ENCODE assay signal across 1 cellular context in the genomic region with DNA sequence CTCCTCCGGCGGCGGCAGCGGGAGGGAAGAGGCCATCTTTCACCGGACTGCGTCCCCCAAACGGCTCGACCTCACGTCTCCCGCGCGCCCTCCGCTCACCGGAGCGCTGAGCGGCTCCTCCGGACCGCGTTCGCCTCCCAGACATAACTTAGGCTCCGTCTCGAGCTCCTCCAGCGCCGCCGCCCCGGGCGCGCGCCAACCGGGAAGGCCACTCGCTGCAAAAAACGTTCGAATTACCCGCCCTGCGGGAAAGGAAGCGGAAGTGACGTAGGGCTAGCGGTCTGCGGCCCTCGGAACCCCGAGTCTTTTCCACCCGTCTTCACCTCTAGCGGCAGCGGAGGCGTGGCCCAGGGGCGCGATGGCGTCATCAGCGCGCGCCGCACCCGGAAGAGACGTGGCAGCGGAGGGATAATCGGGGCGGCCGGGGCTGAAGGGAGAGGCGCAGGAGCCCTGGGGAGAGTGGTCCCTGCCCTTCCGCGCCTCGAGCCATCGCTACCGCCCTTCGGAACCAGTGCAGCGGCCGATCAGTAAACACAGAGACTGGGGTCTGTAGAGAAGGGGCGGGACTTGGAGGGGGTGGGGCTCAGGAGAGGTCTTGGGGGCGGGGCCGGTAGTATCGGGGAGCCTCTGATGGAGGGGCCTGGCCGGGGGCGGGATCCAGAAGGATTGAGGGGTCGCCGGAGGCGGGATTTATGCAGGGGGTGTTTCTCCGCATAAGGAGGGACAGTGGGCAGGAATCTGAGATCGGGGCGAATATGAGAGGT.
TF ChIP-seq lines count a peak whose summit lies in the region.

A gene with protein sequence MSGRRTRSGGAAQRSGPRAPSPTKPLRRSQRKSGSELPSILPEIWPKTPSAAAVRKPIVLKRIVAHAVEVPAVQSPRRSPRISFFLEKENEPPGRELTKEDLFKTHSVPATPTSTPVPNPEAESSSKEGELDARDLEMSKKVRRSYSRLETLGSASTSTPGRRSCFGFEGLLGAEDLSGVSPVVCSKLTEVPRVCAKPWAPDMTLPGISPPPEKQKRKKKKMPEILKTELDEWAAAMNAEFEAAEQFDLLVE (minus strand): TSS at position 207 of the 764 bp plus-strand sequence. CDS start 62 bp downstream, at position 145.
A gene (plus strand): TSS at position 389 of the 764 bp plus-strand sequence. CDS start 477 bp downstream, outside the sequence.

TF ChIP-seq in K562, 482 proteins besides CTCF, POLR2A, EP300 and RAD21 (continued from another document and continues in another):
- TF ChIP-seq, protein P1, sequence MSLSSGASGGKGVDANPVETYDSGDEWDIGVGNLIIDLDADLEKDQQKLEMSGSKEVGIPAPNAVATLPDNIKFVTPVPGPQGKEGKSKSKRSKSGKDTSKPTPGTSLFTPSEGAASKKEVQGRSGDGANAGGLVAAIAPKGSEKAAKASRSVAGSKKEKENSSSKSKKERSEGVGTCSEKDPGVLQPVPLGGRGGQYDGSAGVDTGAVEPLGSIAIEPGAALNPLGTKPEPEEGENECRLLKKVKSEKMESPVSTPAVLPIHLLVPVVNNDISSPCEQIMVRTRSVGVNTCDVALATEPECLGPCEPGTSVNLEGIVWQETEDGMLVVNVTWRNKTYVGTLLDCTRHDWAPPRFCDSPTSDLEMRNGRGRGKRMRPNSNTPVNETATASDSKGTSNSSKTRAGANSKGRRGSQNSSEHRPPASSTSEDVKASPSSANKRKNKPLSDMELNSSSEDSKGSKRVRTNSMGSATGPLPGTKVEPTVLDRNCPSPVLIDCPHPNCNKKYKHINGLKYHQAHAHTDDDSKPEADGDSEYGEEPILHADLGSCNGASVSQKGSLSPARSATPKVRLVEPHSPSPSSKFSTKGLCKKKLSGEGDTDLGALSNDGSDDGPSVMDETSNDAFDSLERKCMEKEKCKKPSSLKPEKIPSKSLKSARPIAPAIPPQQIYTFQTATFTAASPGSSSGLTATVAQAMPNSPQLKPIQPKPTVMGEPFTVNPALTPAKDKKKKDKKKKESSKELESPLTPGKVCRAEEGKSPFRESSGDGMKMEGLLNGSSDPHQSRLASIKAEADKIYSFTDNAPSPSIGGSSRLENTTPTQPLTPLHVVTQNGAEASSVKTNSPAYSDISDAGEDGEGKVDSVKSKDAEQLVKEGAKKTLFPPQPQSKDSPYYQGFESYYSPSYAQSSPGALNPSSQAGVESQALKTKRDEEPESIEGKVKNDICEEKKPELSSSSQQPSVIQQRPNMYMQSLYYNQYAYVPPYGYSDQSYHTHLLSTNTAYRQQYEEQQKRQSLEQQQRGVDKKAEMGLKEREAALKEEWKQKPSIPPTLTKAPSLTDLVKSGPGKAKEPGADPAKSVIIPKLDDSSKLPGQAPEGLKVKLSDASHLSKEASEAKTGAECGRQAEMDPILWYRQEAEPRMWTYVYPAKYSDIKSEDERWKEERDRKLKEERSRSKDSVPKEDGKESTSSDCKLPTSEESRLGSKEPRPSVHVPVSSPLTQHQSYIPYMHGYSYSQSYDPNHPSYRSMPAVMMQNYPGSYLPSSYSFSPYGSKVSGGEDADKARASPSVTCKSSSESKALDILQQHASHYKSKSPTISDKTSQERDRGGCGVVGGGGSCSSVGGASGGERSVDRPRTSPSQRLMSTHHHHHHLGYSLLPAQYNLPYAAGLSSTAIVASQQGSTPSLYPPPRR (CRISPR knock-in tag; IDR thresholded peaks at IDR 0.05; ENCODE audit: borderline replicate concordance): peak; percentile 79; the same call in 1 of the 2 replicates
- TF ChIP-seq KDM4B (IDR thresholded peaks at IDR 0.05; ENCODE audit: borderline replicate concordance in 2 of 2, low read depth in 1 of 2) (peak in 1 of 2 experiments; percentile 81; a peak in 1 of 4 replicates), TAF1 (IDR thresholded peaks at IDR 0.05; ENCODE audit: control insufficient read depth, extremely low read depth, insufficient read depth, low read length, severe bottlenecking) (peak; percentile 80), PURB (CRISPR knock-in tag; IDR thresholded peaks at IDR 0.05; ENCODE audit: low read depth) (no peak), ARID1B (IDR thresholded peaks at IDR 0.05) (0 out of 2 replicates have a peak, but pooled peaks have one; percentile 13), IRF2 (CRISPR knock-in tag; IDR thresholded peaks at IDR 0.05) (no peak), SREBF2 (CRISPR knock-in tag; IDR thresholded peaks at IDR 0.05) (peak; percentile 66; the same call in 1 of the 2 replicates), ZNF165 (CRISPR knock-in tag; IDR thresholded peaks at IDR 0.05; ENCODE audit: borderline replicate concordance) (no peak), ETS2 (tag; IDR thresholded peaks at IDR 0.05; ENCODE audit: borderline replicate concordance, poor library complexity, severe bottlenecking) (no peak), CBFA2T3 (IDR thresholded peaks at IDR 0.05) (no peak), MAFF (IDR thresholded peaks at IDR 0.05; ENCODE audit: low read length) (no peak), NEUROD1 (IDR thresholded peaks at IDR 0.05; ENCODE audit: borderline replicate concordance, low read depth, low read length, partially characterized antibody) (peak; percentile 52), EZH2 (IDR thresholded peaks at IDR 0.05; ENCODE audit: borderline replicate concordance, low read depth, low read length) (no peak), TEAD2 (tag; IDR thresholded peaks at IDR 0.05) (no peak), PCBP2 (IDR thresholded peaks at IDR 0.05; ENCODE audit: low read depth, low read length, poor library complexity, severe bottlenecking) (no peak), PTRF (tag; IDR thresholded peaks at IDR 0.05) (no peak), ZNF668 (CRISPR knock-in tag; IDR thresholded peaks at IDR 0.05) (no peak), SRF (CRISPR knock-in tag; IDR thresholded peaks at IDR 0.05) (peak in 1 of 2 experiments; percentile 54; a peak in 1 of 4 replicates), FOXK2 (conservative IDR thresholded peaks at IDR 0.05 in 1 of 2, IDR thresholded peaks at IDR 0.05 in 1 of 2; ENCODE audit: low read depth in 2 of 2) (peak; percentile 87 to 88)
- TF ChIP-seq, protein P2, sequence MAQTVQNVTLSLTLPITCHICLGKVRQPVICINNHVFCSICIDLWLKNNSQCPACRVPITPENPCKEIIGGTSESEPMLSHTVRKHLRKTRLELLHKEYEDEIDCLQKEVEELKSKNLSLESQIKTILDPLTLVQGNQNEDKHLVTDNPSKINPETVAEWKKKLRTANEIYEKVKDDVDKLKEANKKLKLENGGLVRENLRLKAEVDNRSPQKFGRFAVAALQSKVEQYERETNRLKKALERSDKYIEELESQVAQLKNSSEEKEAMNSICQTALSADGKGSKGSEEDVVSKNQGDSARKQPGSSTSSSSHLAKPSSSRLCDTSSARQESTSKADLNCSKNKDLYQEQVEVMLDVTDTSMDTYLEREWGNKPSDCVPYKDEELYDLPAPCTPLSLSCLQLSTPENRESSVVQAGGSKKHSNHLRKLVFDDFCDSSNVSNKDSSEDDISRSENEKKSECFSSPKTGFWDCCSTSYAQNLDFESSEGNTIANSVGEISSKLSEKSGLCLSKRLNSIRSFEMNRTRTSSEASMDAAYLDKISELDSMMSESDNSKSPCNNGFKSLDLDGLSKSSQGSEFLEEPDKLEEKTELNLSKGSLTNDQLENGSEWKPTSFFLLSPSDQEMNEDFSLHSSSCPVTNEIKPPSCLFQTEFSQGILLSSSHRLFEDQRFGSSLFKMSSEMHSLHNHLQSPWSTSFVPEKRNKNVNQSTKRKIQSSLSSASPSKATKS (CRISPR knock-in tag; IDR thresholded peaks at IDR 0.05): no peak
- TF ChIP-seq, protein P3, sequence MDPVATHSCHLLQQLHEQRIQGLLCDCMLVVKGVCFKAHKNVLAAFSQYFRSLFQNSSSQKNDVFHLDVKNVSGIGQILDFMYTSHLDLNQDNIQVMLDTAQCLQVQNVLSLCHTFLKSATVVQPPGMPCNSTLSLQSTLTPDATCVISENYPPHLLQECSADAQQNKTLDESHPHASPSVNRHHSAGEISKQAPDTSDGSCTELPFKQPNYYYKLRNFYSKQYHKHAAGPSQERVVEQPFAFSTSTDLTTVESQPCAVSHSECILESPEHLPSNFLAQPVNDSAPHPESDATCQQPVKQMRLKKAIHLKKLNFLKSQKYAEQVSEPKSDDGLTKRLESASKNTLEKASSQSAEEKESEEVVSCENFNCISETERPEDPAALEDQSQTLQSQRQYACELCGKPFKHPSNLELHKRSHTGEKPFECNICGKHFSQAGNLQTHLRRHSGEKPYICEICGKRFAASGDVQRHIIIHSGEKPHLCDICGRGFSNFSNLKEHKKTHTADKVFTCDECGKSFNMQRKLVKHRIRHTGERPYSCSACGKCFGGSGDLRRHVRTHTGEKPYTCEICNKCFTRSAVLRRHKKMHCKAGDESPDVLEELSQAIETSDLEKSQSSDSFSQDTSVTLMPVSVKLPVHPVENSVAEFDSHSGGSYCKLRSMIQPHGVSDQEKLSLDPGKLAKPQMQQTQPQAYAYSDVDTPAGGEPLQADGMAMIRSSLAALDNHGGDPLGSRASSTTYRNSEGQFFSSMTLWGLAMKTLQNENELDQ (CRISPR knock-in tag; IDR thresholded peaks at IDR 0.05; ENCODE audit: borderline replicate concordance): no peak
- TF ChIP-seq, protein P4, sequence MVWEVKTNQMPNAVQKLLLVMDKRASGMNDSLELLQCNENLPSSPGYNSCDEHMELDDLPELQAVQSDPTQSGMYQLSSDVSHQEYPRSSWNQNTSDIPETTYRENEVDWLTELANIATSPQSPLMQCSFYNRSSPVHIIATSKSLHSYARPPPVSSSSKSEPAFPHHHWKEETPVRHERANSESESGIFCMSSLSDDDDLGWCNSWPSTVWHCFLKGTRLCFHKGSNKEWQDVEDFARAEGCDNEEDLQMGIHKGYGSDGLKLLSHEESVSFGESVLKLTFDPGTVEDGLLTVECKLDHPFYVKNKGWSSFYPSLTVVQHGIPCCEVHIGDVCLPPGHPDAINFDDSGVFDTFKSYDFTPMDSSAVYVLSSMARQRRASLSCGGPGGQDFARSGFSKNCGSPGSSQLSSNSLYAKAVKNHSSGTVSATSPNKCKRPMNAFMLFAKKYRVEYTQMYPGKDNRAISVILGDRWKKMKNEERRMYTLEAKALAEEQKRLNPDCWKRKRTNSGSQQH (CRISPR knock-in tag; IDR thresholded peaks at IDR 0.05): 0 out of 2 replicates have a peak, but pooled peaks have one; percentile 19
- TF ChIP-seq, protein P5, sequence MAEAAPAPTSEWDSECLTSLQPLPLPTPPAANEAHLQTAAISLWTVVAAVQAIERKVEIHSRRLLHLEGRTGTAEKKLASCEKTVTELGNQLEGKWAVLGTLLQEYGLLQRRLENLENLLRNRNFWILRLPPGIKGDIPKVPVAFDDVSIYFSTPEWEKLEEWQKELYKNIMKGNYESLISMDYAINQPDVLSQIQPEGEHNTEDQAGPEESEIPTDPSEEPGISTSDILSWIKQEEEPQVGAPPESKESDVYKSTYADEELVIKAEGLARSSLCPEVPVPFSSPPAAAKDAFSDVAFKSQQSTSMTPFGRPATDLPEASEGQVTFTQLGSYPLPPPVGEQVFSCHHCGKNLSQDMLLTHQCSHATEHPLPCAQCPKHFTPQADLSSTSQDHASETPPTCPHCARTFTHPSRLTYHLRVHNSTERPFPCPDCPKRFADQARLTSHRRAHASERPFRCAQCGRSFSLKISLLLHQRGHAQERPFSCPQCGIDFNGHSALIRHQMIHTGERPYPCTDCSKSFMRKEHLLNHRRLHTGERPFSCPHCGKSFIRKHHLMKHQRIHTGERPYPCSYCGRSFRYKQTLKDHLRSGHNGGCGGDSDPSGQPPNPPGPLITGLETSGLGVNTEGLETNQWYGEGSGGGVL (CRISPR knock-in tag; IDR thresholded peaks at IDR 0.05): no peak
- TF ChIP-seq, protein P6, sequence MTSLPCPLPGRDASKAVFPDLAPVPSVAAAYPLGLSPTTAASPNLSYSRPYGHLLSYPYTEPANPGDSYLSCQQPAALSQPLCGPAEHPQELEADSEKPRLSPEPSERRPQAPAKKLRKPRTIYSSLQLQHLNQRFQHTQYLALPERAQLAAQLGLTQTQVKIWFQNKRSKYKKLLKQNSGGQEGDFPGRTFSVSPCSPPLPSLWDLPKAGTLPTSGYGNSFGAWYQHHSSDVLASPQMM (CRISPR knock-in tag; IDR thresholded peaks at IDR 0.05): no peak
- TF ChIP-seq, protein P7, sequence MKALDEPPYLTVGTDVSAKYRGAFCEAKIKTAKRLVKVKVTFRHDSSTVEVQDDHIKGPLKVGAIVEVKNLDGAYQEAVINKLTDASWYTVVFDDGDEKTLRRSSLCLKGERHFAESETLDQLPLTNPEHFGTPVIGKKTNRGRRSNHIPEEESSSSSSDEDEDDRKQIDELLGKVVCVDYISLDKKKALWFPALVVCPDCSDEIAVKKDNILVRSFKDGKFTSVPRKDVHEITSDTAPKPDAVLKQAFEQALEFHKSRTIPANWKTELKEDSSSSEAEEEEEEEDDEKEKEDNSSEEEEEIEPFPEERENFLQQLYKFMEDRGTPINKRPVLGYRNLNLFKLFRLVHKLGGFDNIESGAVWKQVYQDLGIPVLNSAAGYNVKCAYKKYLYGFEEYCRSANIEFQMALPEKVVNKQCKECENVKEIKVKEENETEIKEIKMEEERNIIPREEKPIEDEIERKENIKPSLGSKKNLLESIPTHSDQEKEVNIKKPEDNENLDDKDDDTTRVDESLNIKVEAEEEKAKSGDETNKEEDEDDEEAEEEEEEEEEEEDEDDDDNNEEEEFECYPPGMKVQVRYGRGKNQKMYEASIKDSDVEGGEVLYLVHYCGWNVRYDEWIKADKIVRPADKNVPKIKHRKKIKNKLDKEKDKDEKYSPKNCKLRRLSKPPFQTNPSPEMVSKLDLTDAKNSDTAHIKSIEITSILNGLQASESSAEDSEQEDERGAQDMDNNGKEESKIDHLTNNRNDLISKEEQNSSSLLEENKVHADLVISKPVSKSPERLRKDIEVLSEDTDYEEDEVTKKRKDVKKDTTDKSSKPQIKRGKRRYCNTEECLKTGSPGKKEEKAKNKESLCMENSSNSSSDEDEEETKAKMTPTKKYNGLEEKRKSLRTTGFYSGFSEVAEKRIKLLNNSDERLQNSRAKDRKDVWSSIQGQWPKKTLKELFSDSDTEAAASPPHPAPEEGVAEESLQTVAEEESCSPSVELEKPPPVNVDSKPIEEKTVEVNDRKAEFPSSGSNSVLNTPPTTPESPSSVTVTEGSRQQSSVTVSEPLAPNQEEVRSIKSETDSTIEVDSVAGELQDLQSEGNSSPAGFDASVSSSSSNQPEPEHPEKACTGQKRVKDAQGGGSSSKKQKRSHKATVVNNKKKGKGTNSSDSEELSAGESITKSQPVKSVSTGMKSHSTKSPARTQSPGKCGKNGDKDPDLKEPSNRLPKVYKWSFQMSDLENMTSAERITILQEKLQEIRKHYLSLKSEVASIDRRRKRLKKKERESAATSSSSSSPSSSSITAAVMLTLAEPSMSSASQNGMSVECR (CRISPR knock-in tag; IDR thresholded peaks at IDR 0.05): peak; percentile 97
- TF ChIP-seq, protein P8, sequence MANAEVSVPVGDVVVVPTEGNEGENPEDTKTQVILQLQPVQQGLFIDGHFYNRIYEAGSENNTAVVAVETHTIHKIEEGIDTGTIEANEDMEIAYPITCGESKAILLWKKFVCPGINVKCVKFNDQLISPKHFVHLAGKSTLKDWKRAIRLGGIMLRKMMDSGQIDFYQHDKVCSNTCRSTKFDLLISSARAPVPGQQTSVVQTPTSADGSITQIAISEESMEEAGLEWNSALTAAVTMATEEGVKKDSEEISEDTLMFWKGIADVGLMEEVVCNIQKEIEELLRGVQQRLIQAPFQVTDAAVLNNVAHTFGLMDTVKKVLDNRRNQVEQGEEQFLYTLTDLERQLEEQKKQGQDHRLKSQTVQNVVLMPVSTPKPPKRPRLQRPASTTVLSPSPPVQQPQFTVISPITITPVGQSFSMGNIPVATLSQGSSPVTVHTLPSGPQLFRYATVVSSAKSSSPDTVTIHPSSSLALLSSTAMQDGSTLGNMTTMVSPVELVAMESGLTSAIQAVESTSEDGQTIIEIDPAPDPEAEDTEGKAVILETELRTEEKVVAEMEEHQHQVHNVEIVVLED (CRISPR knock-in tag; IDR thresholded peaks at IDR 0.05): peak; percentile 85
